ENCODE assay signal across 10 cellular contexts in the genomic region with DNA sequence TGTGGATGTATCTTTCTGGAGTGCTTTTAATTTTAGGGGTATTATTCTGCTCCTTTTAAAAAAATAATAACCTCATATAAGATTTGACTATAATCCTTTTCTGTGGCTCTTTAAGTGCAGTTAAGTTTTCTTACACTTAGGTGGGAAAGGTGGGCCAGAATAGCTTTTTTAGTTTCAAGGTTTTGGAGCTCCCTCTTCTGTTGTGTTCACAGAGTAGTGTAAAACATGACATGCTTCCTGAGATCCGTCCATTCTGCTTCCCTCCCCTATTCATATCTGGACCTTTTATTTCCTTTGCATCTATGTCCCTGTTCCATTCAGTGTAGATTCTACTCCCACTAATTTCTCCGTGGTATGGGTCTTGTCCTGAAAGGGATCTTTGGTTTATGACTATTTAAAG. TPM values are rescaled to one million over a fixed set of nuclear protein-coding genes. Genes with fewer than 3 reads are reported as not detected.
A peak's percentile ranks its signal among the peaks of the same experiment; 100 is the strongest.
DNase-seq lines count a peak whose midpoint lies in the region; ATAC-seq and TF ChIP-seq lines count a peak whose summit lies in the region.
"Had no signal": no experiment of that assay in that cellular context is flagged by ENCODE, and none has a peak within 500 bp of the region (broad histone marks: within the 10 kb centered on the region; RNA-seq: fewer than 3 reads in every experiment).

No MANE protein-coding gene starts in this region.

- no peak overlapping the region for H3K27ac Mint-ChIP-seq in HFFc6
- no peak overlapping the region for H3K27ac Mint-ChIP-seq in stimulated activated naive CD8-positive, alpha-beta T cell treated with anti-CD3 and anti-CD28 coated beads, Interleukin-15, amount 100 ng/mL, for 72 hours
- H3K27ac Mint-ChIP-seq: activated naive CD4-positive, alpha-beta T cell treated with anti-CD3 and anti-CD28 coated beads, Interleukin-2, amount 50 U/mL, for 24 hours; memory B cell had no signal

- H3K9me3 Mint-ChIP-seq in HFFc6 = peaks cover 6% of the 10 kb centered on the region; the same call in 1 of the 2 replicates
- H3K9me3 Mint-ChIP-seq in stimulated activated naive CD8-positive, alpha-beta T cell treated with anti-CD3 and anti-CD28 coated beads, Interleukin-15, amount 100 ng/mL, for 72 hours = peaks cover 8 to 17% of the 10 kb centered on the region in 2 donors
- H3K9me3 Mint-ChIP-seq: activated naive CD4-positive, alpha-beta T cell treated with anti-CD3 and anti-CD28 coated beads, Interleukin-2, amount 50 U/mL, for 24 hours had no signal

- no peaks in the 10 kb centered on the region for H3K4me1 Mint-ChIP-seq in HFFc6 (ENCODE audit: low read depth)
- H3K4me1 Mint-ChIP-seq in stimulated activated naive CD8-positive, alpha-beta T cell treated with anti-CD3 and anti-CD28 coated beads, Interleukin-15, amount 100 ng/mL, for 72 hours = no peaks in the 10 kb centered on the region
- H3K4me1 Mint-ChIP-seq: activated naive CD4-positive, alpha-beta T cell treated with anti-CD3 and anti-CD28 coated beads, Interleukin-2, amount 50 U/mL, for 24 hours; memory B cell had no signal

- H3K27ac ChIP-seq in DND-41 (ENCODE audit: low read length) = no peak overlapping the region
- H3K27ac ChIP-seq in WERI-Rb-1 = no peak overlapping the region

- H3K9me3 ChIP-seq in DND-41 (ENCODE audit: insufficient read depth, low read length, severe bottlenecking) (peaks cover 2% of the 10 kb centered on the region), WERI-Rb-1 (ENCODE audit: severe bottlenecking) (peaks cover 3% of the 10 kb centered on the region)

- no peak overlapping the region for H3K4me3 Mint-ChIP-seq in HFFc6
- H3K4me3 Mint-ChIP-seq in stimulated activated naive CD8-positive, alpha-beta T cell treated with anti-CD3 and anti-CD28 coated beads, Interleukin-15, amount 100 ng/mL, for 72 hours = no peak overlapping the region
- H3K4me3 Mint-ChIP-seq: activated naive CD4-positive, alpha-beta T cell treated with anti-CD3 and anti-CD28 coated beads, Interleukin-2, amount 50 U/mL, for 24 hours; memory B cell had no signal

- no peak overlapping the region for H3K9ac ChIP-seq in DND-41 (ENCODE audit: low read depth, low read length)

- ATAC-seq in DND-41 (ENCODE audit: insufficient read depth, low read depth) (no peak), HG02885 (IDR thresholded peaks at IDR 0.05; ENCODE audit: poor library complexity, unreplicated experiment) (no peak), HG02798 (IDR thresholded peaks at IDR 0.05; ENCODE audit: poor library complexity, unreplicated experiment) (no peak)
- ATAC-seq in stimulated activated naive CD8-positive, alpha-beta T cell treated with anti-CD3 and anti-CD28 coated beads, Interleukin-15, amount 100 ng/mL, for 72 hours = no peak

- H3K27me3 ChIP-seq in DND-41 (ENCODE audit: insufficient read depth, low read length, poor library complexity) (no peaks in the 10 kb centered on the region), WERI-Rb-1 (ENCODE audit: insufficient read depth, low read depth, severe bottlenecking) (no peaks in the 10 kb centered on the region)

- H3K27me3 Mint-ChIP-seq in HFFc6 (ENCODE audit: insufficient read depth) = peaks cover 2% of the 10 kb centered on the region; the same call in 1 of the 2 replicates
- H3K27me3 Mint-ChIP-seq in stimulated activated naive CD8-positive, alpha-beta T cell treated with anti-CD3 and anti-CD28 coated beads, Interleukin-15, amount 100 ng/mL, for 72 hours = no peaks in the 10 kb centered on the region

- DNase-seq in DND-41 (no peak), HFFc6 (peak; percentile 9), WERI-Rb-1 (no peak), kidney tubule cell (ENCODE audit: low spot score) (peak; percentile 15), DMS79 (lab: John Stamatoyannopoulos, UW) (no peak)
- DNase-seq in stimulated activated naive CD8-positive, alpha-beta T cell treated with anti-CD3 and anti-CD28 coated beads, Interleukin-15, amount 100 ng/mL, for 72 hours = no peak

- no peak overlapping the region for H2AFZ ChIP-seq in DND-41 (ENCODE audit: low read depth, low read length)

- H3K4me3 ChIP-seq in DND-41 (ENCODE audit: low read depth in 1 of 2, low read length in 2 of 2) (no peak overlapping the region), WERI-Rb-1 (ENCODE audit: low read depth, low read length) (no peak overlapping the region)

- no peaks in the 10 kb centered on the region for H3K36me3 ChIP-seq in DND-41 (ENCODE audit: insufficient read depth, low read length)
- no peaks in the 10 kb centered on the region for H3K36me3 ChIP-seq in WERI-Rb-1

- no peaks in the 10 kb centered on the region for H4K20me1 ChIP-seq in DND-41 (ENCODE audit: insufficient read depth, low read length)

- no peaks in the 10 kb centered on the region for H3K36me3 Mint-ChIP-seq in HFFc6 (ENCODE audit: low read depth)

- TF ChIP-seq CTCF in DND-41 (IDR thresholded peaks at IDR 0.05; ENCODE audit: borderline replicate concordance, extremely low read depth, low read length, poor library complexity, severe bottlenecking) (peak; percentile 31), HFFc6 (IDR thresholded peaks at IDR 0.05) (peak; percentile 57; the same call in 1 of the 2 replicates), WERI-Rb-1 (IDR thresholded peaks at IDR 0.05; ENCODE audit: low read depth, low read length) (peak; percentile 22; the same call in 1 of the 2 replicates)

- H3K4me1 ChIP-seq in DND-41 (ENCODE audit: insufficient read depth, low read length) = no peaks in the 10 kb centered on the region

- H3K4me2 ChIP-seq in DND-41 (ENCODE audit: insufficient read depth, low read length) = no peak overlapping the region

- no peaks in the 10 kb centered on the region for H3K79me2 ChIP-seq in DND-41 (ENCODE audit: insufficient read depth, low read length)

RNA-seq across cellular contexts. Expression of gene LRRC36, which starts 12.8 kb away (rescaled TPM):
- total RNA-seq in HFFc6 (2021; fragmentation: NEBNext Ultra II Directional; extraction: Animal tissue kit (Norgen Biotek cat#: 25700)) = not detected

RNA-seq across cellular contexts. Expression of gene KCTD19, which starts 12.9 kb away (rescaled TPM):
- not detected for total RNA-seq in HFFc6 (2021; fragmentation: NEBNext Ultra II Directional; extraction: Animal tissue kit (Norgen Biotek cat#: 25700))

RNA-seq across cellular contexts. Expression of gene TPPP3, which starts 53.8 kb away (rescaled TPM):
- total RNA-seq in HFFc6 (2021; fragmentation: NEBNext Ultra II Directional; extraction: Animal tissue kit (Norgen Biotek cat#: 25700)) = under 1 TPM in 2 of 6 experiments, not detected in 4; 0.21 to 0.28 TPM

Comparison
In these comparisons a context has a peak if more than half of its experiments do, and no peak if none do; other contexts are left out.
1. DNase-seq: peak in HFFc6 (single experiment) and kidney tubule cell (single experiment); none in DND-41 (single experiment), WERI-Rb-1 (single experiment), stimulated activated naive CD8-positive, alpha-beta T cell treated with anti-CD3 and anti-CD28 coated beads, Interleukin-15, amount 100 ng/mL, for 72 hours (0 of 2) and DMS79 (single experiment).
2. Peak in every context shown above with its lines, with median percentiles within 50 percentile points of each other: CTCF ChIP-seq.